Comparison of ENCODE assay signal across 8 cellular contexts in the genomic region with DNA sequence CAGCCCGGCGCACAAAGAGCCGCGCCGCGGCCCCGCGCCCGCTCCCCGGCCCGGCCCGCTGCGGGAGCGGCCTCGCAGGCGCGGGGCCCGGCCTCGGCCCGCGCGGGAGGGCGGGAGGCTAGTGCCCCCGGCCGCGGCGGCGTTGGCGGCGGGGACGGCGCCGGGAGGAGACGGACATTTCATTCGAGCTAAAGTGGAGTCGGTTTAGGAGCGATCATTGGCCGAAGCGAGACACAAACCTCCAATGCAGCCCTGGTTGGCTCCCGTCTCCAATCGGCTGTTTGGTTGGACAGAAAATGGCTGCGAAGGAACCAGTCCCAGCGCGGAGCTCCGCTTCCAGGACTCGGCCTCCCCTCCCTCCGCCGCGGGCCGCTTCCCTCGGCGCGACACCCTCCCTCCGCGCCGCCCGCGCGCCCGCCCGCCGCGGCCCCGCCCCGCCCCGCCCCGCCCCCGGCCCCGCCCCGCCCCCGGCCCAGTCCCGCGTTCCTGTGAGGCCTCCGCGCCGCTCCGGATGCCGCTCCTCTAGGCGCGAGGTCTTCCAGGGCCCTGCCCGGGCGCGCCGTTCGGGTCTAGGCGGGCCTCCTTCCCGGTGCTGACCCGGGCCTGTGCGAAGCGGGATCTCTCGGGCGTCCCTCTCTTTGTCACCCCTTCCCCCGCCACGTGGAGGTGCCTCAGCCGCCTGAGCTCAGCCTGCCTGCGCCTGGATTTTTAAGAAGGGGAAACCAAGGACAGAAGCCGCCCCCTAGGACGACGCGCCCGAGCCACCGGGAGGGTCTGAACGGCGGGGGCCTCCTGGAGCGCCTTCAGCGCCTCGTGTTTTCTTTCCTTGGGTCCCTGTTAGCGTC. TPM values are rescaled to one million over a fixed set of nuclear protein-coding genes. Genes with fewer than 3 reads are reported as not detected.
DNase-seq lines count a peak whose midpoint lies in the region; ATAC-seq and TF ChIP-seq lines count a peak whose summit lies in the region.

A gene (minus strand): TSS at position 309 of the 845 bp plus-strand sequence. CDS start 2,757 bp downstream, outside the sequence.

- DNase-seq in D341Med (ENCODE audit: low spot score) (peak; percentile 95), HuH-7 (ENCODE audit: low spot score) (peak; percentile 96), activated T-cell treated with anti-CD3 and anti-CD28 coated beads for 1 hour (ENCODE audit: low read depth) (peak; percentile 81), epidermal melanocyte (ENCODE audit: insufficient read length, low spot score) (peak; percentile 98)
- DNase-seq in stimulated activated CD8-positive, alpha-beta memory T cell treated with anti-CD3 and anti-CD28 coated beads, Interleukin-4, amount 100 ng/mL, for 1 hour (ENCODE audit: low read depth in 2 of 2, low spot score in 1 of 2), result peak; percentile 81 to 85

- H3K27me3 ChIP-seq in OCI-LY3 (ENCODE audit: low read depth, low read length) (no peaks in the 10 kb centered on the region), mononuclear cell (ENCODE audit: insufficient read depth, low read length) (peaks cover 2% of the 10 kb centered on the region)

- H3K36me3 ChIP-seq in OCI-LY3 (replicated peaks; ENCODE audit: low read depth, low read length), result peaks cover 15% of the 10 kb centered on the region

- H2AFZ ChIP-seq in OCI-LY3 (ENCODE audit: low read depth, low read length), result peak within 1 kb of the TSS; percentile 77; the same call in 1 of the 2 replicates

- TF ChIP-seq CTCF in OCI-LY3 (IDR thresholded peaks at IDR 0.05; ENCODE audit: low read depth, low read length), result no peak

- H3K4me2 ChIP-seq in OCI-LY3 (ENCODE audit: low read length), result peak within 1 kb of the TSS; percentile 90

- H4K20me1 ChIP-seq in OCI-LY3 (ENCODE audit: insufficient read depth, low read length), result 0 out of 2 replicates have a peak, but pooled peaks cover 4% of the 10 kb centered on the region

- H3K4me3 ChIP-seq in OCI-LY3 (ENCODE audit: low read length) (peak within 1 kb of the TSS; percentile 87), mononuclear cell (ENCODE audit: low read length) (peak within 1 kb of the TSS; percentile 67)

- H3K9me3 ChIP-seq in OCI-LY3 (ENCODE audit: insufficient read depth, low read length) (no peaks in the 10 kb centered on the region), mononuclear cell (ENCODE audit: low read depth, low read length) (no peaks in the 10 kb centered on the region)

- peak within 1 kb of the TSS; percentile 89 for H3K9ac ChIP-seq in OCI-LY3 (ENCODE audit: low read length)

- peak; percentile 94 for ATAC-seq in GM21515 (IDR thresholded peaks at IDR 0.05; ENCODE audit: unreplicated experiment)

- peaks cover 17% of the 10 kb centered on the region for H3K4me1 ChIP-seq in OCI-LY3 (ENCODE audit: low read length)
- peaks cover 24% of the 10 kb centered on the region for H3K4me1 ChIP-seq in mononuclear cell (ENCODE audit: insufficient read depth, low read length)

- H3K79me2 ChIP-seq in OCI-LY3 (ENCODE audit: low read length), result peaks cover 32% of the 10 kb centered on the region

- peak within 1 kb of the TSS; percentile 49 for H3K27ac ChIP-seq in OCI-LY3 (ENCODE audit: low read length)

RNA-seq across cellular contexts. Expression of the gene that starts here (rescaled TPM):
- 14.1 TPM for total RNA-seq in mononuclear cell

Comparison
In these comparisons a context has a peak if more than half of its experiments do, and no peak if none do; other contexts are left out.
1. Peak in every context shown above with its lines: DNase-seq, ATAC-seq, H3K4me3 ChIP-seq and H3K27ac ChIP-seq.